In the genomic region with DNA sequence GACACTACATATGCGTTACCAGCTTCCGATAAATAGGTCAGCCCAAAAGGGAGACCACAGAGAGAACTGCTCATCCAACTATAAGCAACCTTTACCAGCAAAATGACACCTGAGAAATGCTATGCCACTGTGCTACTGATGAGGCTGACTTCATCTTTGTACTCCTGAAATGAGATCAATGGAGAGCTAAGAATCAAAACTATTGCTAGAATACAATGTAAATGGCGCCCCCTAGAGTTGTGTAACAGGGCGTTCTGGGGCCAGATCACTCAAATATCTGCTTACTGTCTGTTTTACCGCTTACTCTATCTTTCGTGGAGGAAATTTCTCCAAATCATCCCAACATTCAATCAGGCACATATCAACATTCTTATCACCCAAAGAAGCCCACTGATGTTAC, we compare ENCODE assay signal across 1 cellular context.
TF ChIP-seq lines count a peak whose summit lies in the region.

No MANE protein-coding gene starts in this region.

TF ChIP-seq in GM23338, 12 proteins besides CTCF, POLR2A, EP300 and RAD21 (continued from another document):
- TF ChIP-seq ZNF462 (CRISPR knock-in tag; IDR thresholded peaks at IDR 0.05) (no peak), ETS1 (IDR thresholded peaks at IDR 0.05) (no peak)
- TF ChIP-seq, protein P1, sequence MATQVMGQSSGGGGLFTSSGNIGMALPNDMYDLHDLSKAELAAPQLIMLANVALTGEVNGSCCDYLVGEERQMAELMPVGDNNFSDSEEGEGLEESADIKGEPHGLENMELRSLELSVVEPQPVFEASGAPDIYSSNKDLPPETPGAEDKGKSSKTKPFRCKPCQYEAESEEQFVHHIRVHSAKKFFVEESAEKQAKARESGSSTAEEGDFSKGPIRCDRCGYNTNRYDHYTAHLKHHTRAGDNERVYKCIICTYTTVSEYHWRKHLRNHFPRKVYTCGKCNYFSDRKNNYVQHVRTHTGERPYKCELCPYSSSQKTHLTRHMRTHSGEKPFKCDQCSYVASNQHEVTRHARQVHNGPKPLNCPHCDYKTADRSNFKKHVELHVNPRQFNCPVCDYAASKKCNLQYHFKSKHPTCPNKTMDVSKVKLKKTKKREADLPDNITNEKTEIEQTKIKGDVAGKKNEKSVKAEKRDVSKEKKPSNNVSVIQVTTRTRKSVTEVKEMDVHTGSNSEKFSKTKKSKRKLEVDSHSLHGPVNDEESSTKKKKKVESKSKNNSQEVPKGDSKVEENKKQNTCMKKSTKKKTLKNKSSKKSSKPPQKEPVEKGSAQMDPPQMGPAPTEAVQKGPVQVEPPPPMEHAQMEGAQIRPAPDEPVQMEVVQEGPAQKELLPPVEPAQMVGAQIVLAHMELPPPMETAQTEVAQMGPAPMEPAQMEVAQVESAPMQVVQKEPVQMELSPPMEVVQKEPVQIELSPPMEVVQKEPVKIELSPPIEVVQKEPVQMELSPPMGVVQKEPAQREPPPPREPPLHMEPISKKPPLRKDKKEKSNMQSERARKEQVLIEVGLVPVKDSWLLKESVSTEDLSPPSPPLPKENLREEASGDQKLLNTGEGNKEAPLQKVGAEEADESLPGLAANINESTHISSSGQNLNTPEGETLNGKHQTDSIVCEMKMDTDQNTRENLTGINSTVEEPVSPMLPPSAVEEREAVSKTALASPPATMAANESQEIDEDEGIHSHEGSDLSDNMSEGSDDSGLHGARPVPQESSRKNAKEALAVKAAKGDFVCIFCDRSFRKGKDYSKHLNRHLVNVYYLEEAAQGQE (IDR thresholded peaks at IDR 0.05; ENCODE audit: unreplicated experiment): no peak
TF ChIP-seq in GM23338: peak in this region for 0.
